In genomic region chr12:110619534-110619953, GRCh38 we compare ENCODE assay signal across 1 cellular context.
TF ChIP-seq lines count a peak whose summit lies in the region.

No MANE protein-coding gene starts in this region.

TF ChIP-seq in GM12878, 131 proteins besides CTCF, POLR2A, EP300 and RAD21 (continued from another document and continues in another):
- TF ChIP-seq, protein P1, sequence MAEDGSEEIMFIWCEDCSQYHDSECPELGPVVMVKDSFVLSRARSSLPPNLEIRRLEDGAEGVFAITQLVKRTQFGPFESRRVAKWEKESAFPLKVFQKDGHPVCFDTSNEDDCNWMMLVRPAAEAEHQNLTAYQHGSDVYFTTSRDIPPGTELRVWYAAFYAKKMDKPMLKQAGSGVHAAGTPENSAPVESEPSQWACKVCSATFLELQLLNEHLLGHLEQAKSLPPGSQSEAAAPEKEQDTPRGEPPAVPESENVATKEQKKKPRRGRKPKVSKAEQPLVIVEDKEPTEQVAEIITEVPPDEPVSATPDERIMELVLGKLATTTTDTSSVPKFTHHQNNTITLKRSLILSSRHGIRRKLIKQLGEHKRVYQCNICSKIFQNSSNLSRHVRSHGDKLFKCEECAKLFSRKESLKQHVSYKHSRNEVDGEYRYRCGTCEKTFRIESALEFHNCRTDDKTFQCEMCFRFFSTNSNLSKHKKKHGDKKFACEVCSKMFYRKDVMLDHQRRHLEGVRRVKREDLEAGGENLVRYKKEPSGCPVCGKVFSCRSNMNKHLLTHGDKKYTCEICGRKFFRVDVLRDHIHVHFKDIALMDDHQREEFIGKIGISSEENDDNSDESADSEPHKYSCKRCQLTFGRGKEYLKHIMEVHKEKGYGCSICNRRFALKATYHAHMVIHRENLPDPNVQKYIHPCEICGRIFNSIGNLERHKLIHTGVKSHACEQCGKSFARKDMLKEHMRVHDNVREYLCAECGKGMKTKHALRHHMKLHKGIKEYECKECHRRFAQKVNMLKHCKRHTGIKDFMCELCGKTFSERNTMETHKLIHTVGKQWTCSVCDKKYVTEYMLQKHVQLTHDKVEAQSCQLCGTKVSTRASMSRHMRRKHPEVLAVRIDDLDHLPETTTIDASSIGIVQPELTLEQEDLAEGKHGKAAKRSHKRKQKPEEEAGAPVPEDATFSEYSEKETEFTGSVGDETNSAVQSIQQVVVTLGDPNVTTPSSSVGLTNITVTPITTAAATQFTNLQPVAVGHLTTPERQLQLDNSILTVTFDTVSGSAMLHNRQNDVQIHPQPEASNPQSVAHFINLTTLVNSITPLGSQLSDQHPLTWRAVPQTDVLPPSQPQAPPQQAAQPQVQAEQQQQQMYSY (CRISPR knock-in tag; IDR thresholded peaks at IDR 0.05), result no peak
- TF ChIP-seq SMARCA5 (IDR thresholded peaks at IDR 0.05) (peak; percentile 74; the same call in 1 of the 2 replicates), TCF7 (IDR thresholded peaks at IDR 0.05; ENCODE audit: borderline replicate concordance) (peak; percentile 43; the same call in 1 of the 2 replicates), LARP7 (IDR thresholded peaks at IDR 0.05) (no peak), CBFB (IDR thresholded peaks at IDR 0.05; ENCODE audit: low read depth) (peak; percentile 71; the same call in 1 of the 2 replicates), TARDBP (IDR thresholded peaks at IDR 0.05; ENCODE audit: borderline replicate concordance) (no peak; the same call in 1 of the 2 replicates), MTA2 (IDR thresholded peaks at IDR 0.05; ENCODE audit: low read depth) (peak; percentile 85), POU2F2 (IDR thresholded peaks at IDR 0.05; ENCODE audit: borderline replicate concordance, low read depth, low read length) (peak; percentile 61; the same call in 2 of the 3 replicates), E2F4 (IDR thresholded peaks at IDR 0.05; ENCODE audit: low read depth, low read length) (no peak), PKNOX1 (IDR thresholded peaks at IDR 0.05) (no peak), FOXK2 (IDR thresholded peaks at IDR 0.05) (no peak), DPF2 (IDR thresholded peaks at IDR 0.05) (peak; percentile 81), IKZF1 (conservative IDR thresholded peaks at IDR 0.05) (peak; percentile 87), RFX5 (IDR thresholded peaks at IDR 0.05; ENCODE audit: low read depth, low read length) (no peak), STAT3 (IDR thresholded peaks at IDR 0.05; ENCODE audit: low read depth, low read length) (peak; percentile 71; the same call in 1 of the 2 replicates), SREBF1 (IDR thresholded peaks at IDR 0.05; ENCODE audit: low read length) (no peak), STAT1 (conservative IDR thresholded peaks at IDR 0.05) (no peak), RELB (IDR thresholded peaks at IDR 0.05; ENCODE audit: low read depth) (peak; percentile 85; the same call in 1 of the 2 replicates), NFIC (IDR thresholded peaks at IDR 0.05; ENCODE audit: low read depth, low read length) (peak; percentile 98), BHLHE40 (IDR thresholded peaks at IDR 0.05; ENCODE audit: borderline replicate concordance in 1 of 2, low read depth in 2 of 2, low read length in 1 of 2) (peak; percentile 34 to 65; a peak in 3 of 4 replicates), EED (IDR thresholded peaks at IDR 0.05; ENCODE audit: low read depth) (peak; percentile 95), RBBP5 (conservative IDR thresholded peaks at IDR 0.05) (no peak), MTA3 (IDR thresholded peaks at IDR 0.05; ENCODE audit: borderline replicate concordance, low read length) (peak; percentile 92; the same call in 1 of the 2 replicates), POLR2AphosphoS2 (IDR thresholded peaks at IDR 0.05; ENCODE audit: low read depth, low read length) (no peak), ETV6 (conservative IDR thresholded peaks at IDR 0.05 in 1 of 2, IDR thresholded peaks at IDR 0.05 in 1 of 2; ENCODE audit: borderline replicate concordance in 1 of 2, low read depth in 1 of 2) (peak in 1 of 2 experiments; percentile 74; a peak in 1 of 4 replicates), CEBPB (IDR thresholded peaks at IDR 0.05; ENCODE audit: borderline replicate concordance in 1 of 2, low read depth in 2 of 2, low read length in 2 of 2) (peak in 1 of 2 experiments; percentile 90; a peak in 2 of 4 replicates), ZNF384 (IDR thresholded peaks at IDR 0.05; ENCODE audit: borderline replicate concordance, low read depth, low read length) (peak; percentile 42; the same call in 1 of the 2 replicates), PML (IDR thresholded peaks at IDR 0.05; ENCODE audit: low read length) (peak; percentile 64; the same call in 1 of the 2 replicates), BRCA1 (IDR thresholded peaks at IDR 0.05; ENCODE audit: low read depth, low read length) (no peak)
- TF ChIP-seq, protein P2, sequence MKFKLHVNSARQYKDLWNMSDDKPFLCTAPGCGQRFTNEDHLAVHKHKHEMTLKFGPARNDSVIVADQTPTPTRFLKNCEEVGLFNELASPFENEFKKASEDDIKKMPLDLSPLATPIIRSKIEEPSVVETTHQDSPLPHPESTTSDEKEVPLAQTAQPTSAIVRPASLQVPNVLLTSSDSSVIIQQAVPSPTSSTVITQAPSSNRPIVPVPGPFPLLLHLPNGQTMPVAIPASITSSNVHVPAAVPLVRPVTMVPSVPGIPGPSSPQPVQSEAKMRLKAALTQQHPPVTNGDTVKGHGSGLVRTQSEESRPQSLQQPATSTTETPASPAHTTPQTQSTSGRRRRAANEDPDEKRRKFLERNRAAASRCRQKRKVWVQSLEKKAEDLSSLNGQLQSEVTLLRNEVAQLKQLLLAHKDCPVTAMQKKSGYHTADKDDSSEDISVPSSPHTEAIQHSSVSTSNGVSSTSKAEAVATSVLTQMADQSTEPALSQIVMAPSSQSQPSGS (IDR thresholded peaks at IDR 0.05; ENCODE audit: low read length), result peak; percentile 92
- TF ChIP-seq, protein P3, sequence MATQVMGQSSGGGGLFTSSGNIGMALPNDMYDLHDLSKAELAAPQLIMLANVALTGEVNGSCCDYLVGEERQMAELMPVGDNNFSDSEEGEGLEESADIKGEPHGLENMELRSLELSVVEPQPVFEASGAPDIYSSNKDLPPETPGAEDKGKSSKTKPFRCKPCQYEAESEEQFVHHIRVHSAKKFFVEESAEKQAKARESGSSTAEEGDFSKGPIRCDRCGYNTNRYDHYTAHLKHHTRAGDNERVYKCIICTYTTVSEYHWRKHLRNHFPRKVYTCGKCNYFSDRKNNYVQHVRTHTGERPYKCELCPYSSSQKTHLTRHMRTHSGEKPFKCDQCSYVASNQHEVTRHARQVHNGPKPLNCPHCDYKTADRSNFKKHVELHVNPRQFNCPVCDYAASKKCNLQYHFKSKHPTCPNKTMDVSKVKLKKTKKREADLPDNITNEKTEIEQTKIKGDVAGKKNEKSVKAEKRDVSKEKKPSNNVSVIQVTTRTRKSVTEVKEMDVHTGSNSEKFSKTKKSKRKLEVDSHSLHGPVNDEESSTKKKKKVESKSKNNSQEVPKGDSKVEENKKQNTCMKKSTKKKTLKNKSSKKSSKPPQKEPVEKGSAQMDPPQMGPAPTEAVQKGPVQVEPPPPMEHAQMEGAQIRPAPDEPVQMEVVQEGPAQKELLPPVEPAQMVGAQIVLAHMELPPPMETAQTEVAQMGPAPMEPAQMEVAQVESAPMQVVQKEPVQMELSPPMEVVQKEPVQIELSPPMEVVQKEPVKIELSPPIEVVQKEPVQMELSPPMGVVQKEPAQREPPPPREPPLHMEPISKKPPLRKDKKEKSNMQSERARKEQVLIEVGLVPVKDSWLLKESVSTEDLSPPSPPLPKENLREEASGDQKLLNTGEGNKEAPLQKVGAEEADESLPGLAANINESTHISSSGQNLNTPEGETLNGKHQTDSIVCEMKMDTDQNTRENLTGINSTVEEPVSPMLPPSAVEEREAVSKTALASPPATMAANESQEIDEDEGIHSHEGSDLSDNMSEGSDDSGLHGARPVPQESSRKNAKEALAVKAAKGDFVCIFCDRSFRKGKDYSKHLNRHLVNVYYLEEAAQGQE (IDR thresholded peaks at IDR 0.05; ENCODE audit: low read depth, low read length), result no peak
- TF ChIP-seq, protein P4, sequence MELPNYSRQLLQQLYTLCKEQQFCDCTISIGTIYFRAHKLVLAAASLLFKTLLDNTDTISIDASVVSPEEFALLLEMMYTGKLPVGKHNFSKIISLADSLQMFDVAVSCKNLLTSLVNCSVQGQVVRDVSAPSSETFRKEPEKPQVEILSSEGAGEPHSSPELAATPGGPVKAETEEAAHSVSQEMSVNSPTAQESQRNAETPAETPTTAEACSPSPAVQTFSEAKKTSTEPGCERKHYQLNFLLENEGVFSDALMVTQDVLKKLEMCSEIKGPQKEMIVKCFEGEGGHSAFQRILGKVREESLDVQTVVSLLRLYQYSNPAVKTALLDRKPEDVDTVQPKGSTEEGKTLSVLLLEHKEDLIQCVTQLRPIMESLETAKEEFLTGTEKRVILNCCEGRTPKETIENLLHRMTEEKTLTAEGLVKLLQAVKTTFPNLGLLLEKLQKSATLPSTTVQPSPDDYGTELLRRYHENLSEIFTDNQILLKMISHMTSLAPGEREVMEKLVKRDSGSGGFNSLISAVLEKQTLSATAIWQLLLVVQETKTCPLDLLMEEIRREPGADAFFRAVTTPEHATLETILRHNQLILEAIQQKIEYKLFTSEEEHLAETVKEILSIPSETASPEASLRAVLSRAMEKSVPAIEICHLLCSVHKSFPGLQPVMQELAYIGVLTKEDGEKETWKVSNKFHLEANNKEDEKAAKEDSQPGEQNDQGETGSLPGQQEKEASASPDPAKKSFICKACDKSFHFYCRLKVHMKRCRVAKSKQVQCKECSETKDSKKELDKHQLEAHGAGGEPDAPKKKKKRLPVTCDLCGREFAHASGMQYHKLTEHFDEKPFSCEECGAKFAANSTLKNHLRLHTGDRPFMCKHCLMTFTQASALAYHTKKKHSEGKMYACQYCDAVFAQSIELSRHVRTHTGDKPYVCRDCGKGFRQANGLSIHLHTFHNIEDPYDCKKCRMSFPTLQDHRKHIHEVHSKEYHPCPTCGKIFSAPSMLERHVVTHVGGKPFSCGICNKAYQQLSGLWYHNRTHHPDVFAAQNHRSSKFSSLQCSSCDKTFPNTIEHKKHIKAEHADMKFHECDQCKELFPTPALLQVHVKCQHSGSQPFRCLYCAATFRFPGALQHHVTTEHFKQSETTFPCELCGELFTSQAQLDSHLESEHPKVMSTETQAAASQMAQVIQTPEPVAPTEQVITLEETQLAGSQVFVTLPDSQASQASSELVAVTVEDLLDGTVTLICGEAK (IDR thresholded peaks at IDR 0.05; ENCODE audit: borderline replicate concordance), result no peak
- TF ChIP-seq, protein P5, sequence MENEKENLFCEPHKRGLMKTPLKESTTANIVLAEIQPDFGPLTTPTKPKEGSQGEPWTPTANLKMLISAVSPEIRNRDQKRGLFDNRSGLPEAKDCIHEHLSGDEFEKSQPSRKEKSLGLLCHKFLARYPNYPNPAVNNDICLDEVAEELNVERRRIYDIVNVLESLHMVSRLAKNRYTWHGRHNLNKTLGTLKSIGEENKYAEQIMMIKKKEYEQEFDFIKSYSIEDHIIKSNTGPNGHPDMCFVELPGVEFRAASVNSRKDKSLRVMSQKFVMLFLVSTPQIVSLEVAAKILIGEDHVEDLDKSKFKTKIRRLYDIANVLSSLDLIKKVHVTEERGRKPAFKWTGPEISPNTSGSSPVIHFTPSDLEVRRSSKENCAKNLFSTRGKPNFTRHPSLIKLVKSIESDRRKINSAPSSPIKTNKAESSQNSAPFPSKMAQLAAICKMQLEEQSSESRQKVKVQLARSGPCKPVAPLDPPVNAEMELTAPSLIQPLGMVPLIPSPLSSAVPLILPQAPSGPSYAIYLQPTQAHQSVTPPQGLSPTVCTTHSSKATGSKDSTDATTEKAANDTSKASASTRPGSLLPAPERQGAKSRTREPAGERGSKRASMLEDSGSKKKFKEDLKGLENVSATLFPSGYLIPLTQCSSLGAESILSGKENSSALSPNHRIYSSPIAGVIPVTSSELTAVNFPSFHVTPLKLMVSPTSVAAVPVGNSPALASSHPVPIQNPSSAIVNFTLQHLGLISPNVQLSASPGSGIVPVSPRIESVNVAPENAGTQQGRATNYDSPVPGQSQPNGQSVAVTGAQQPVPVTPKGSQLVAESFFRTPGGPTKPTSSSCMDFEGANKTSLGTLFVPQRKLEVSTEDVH (IDR thresholded peaks at IDR 0.05; ENCODE audit: low read depth, partially characterized antibody), result no peak
- TF ChIP-seq, protein P6, sequence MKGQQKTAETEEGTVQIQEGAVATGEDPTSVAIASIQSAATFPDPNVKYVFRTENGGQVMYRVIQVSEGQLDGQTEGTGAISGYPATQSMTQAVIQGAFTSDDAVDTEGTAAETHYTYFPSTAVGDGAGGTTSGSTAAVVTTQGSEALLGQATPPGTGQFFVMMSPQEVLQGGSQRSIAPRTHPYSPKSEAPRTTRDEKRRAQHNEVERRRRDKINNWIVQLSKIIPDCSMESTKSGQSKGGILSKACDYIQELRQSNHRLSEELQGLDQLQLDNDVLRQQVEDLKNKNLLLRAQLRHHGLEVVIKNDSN (IDR thresholded peaks at IDR 0.05; ENCODE audit: borderline replicate concordance, extremely low read length, insufficient read depth, low read depth, low read length), result no peak
